In genomic region chr7:139776486-139777303, GRCh38 we compare ENCODE assay signal across 8 cellular contexts. TPM values are rescaled to one million over a fixed set of nuclear protein-coding genes. Genes with fewer than 3 reads are reported as not detected.
A peak's percentile ranks its signal among the peaks of the same experiment; 100 is the strongest.
DNase-seq lines count a peak whose midpoint lies in the region; ATAC-seq, FAIRE-seq and TF ChIP-seq lines count a peak whose summit lies in the region.

No MANE protein-coding gene starts in this region.

- H3K4me1 ChIP-seq in PC-9 (replicated peaks; ENCODE audit: insufficient read depth) (peaks cover 51% of the 10 kb centered on the region), astrocyte (ENCODE audit: insufficient read depth, low read length) (peaks cover 30% of the 10 kb centered on the region), rectal smooth muscle tissue (ENCODE audit: control insufficient read depth, insufficient read depth, low read length) (peaks cover 3% of the 10 kb centered on the region)

- TSS peak; percentile 41 for BruUV-seq in PC-9 (replicated peaks; lab: Mats Ljungman, UMichigan)

- peaks cover 0 to 6% (median 0%) of the 10 kb centered on the region in 7 donors for H3K9me3 Mint-ChIP-seq in CD14-positive monocyte
- peaks cover 2% of the 10 kb centered on the region for H3K9me3 Mint-ChIP-seq in astrocyte (ENCODE audit: unreplicated experiment)

- H3K27me3 Mint-ChIP-seq in CD14-positive monocyte (ENCODE audit: low read depth in 3 of 3) (peaks cover 19 to 22% (median 21%) of the 10 kb centered on the region in 3 donors), astrocyte (ENCODE audit: low read depth, unreplicated experiment) (peaks cover 22% of the 10 kb centered on the region)

- H3K4me1 Mint-ChIP-seq in CD14-positive monocyte (peaks cover 52% of the 10 kb centered on the region), astrocyte (ENCODE audit: low read depth, unreplicated experiment) (peaks cover 28% of the 10 kb centered on the region)

- H3K9ac ChIP-seq in astrocyte (ENCODE audit: low read length) (peak overlapping the region; percentile 87), rectal smooth muscle tissue (ENCODE audit: low read length) (peak overlapping the region; percentile 62)

- H3K27me3 ChIP-seq in H7 (ENCODE audit: control insufficient read depth, insufficient read depth, low read length) (peaks cover 25% of the 10 kb centered on the region), PC-9 (ENCODE audit: insufficient read depth, low read depth) (no peaks in the 10 kb centered on the region), astrocyte (ENCODE audit: insufficient read depth, low read length) (no peaks in the 10 kb centered on the region), rectal smooth muscle tissue (ENCODE audit: control insufficient read depth, insufficient read depth, low read length) (no peaks in the 10 kb centered on the region)

- peaks cover 50% of the 10 kb centered on the region for H3K79me2 ChIP-seq in PC-9 (ENCODE audit: low read depth)
- peaks cover 61% of the 10 kb centered on the region for H3K79me2 ChIP-seq in astrocyte (ENCODE audit: insufficient read depth, low read length)

- no peaks in the 10 kb centered on the region for H4K20me1 ChIP-seq in PC-9 (ENCODE audit: insufficient read depth)
- peaks cover 28% of the 10 kb centered on the region for H4K20me1 ChIP-seq in astrocyte (ENCODE audit: insufficient read depth, low read length)

- H3K27ac ChIP-seq in PC-9 = peak overlapping the region; percentile 45
- H3K27ac ChIP-seq in astrocyte (ENCODE audit: low read depth, low read length) = peak overlapping the region; percentile 88
- peak overlapping the region; percentile 67 for H3K27ac ChIP-seq in rectal smooth muscle tissue (ENCODE audit: low read depth, low read length)

- TF ChIP-seq CTCF in CD14-positive monocyte (IDR thresholded peaks at IDR 0.05) = no peak
- no peak for TF ChIP-seq CTCF in PC-9 (conservative IDR thresholded peaks at IDR 0.05)
- TF ChIP-seq CTCF in astrocyte (IDR thresholded peaks at IDR 0.05; ENCODE audit: insufficient read depth, low read depth, low read length) = no peak

- H3K36me3 Mint-ChIP-seq in CD14-positive monocyte (peaks cover 20 to 34% of the 10 kb centered on the region in 2 donors), astrocyte (ENCODE audit: low read depth, unreplicated experiment) (no peaks in the 10 kb centered on the region)

- H3K36me3 ChIP-seq in H7 (replicated peaks; ENCODE audit: control insufficient read depth, insufficient read depth, low read length) (no peaks in the 10 kb centered on the region), PC-9 (ENCODE audit: low read depth) (no peaks in the 10 kb centered on the region), astrocyte (ENCODE audit: insufficient read depth, low read length) (peaks cover 3% of the 10 kb centered on the region), rectal smooth muscle tissue (ENCODE audit: control insufficient read depth, insufficient read depth, low read length) (no peaks in the 10 kb centered on the region)

- intact Hi-C loops in CD14-positive monocyte (cut with micrococcal nuclease) (loop anchor here (5.0 to 10.0 kb wide), 5 partner anchors 48 to 138 kb away; partner anchors contain the start of gene TBXAS1 (in 2 of the 2)), PC-9 (cut with micrococcal nuclease; ENCODE audit: unreplicated experiment) (loop anchor here (1.0 to 10.0 kb wide), 6 partner anchors 114 to 548 kb away; partner anchors contain the start of gene KDM7A)

- H2AFZ ChIP-seq in PC-9 (peak overlapping the region; percentile 74), astrocyte (ENCODE audit: low read depth, low read length) (peak overlapping the region; percentile 49)

- H3K9me2 ChIP-seq in PC-9 (ENCODE audit: insufficient read depth) = no peaks in the 10 kb centered on the region

- CTCF ChIA-PET in PC-9 (lab: Charles Lee) = interaction anchor here (0.5 to 0.7 kb wide), 2 partner anchors 23 to 218 kb away, joined by 3 read pairs; no protein-coding TSS in a partner anchor

- no peak for ATAC-seq in HG03571 (IDR thresholded peaks at IDR 0.05; ENCODE audit: unreplicated experiment)

- peak overlapping the region; percentile 90 to 99 (median 97) for H3K27ac Mint-ChIP-seq in CD14-positive monocyte
- peak overlapping the region; percentile 91 for H3K27ac Mint-ChIP-seq in astrocyte (ENCODE audit: unreplicated experiment)

- DNase-seq in CD14-positive monocyte (ENCODE audit: low spot score) (no peak), H7 (peak; percentile 51), PC-9 (peak; percentile 16 to 37), astrocyte (ENCODE audit: low read depth) (peak; percentile 52), hippocampal formation (lab: John Stamatoyannopoulos, UW) (peak; percentile 38 to 65), islet precursor cell (no peak)

- peak overlapping the region; percentile 69 for H3K4me3 ChIP-seq in H7 (ENCODE audit: insufficient read depth, low read depth, low read length)
- H3K4me3 ChIP-seq in PC-9 = peak overlapping the region; percentile 62
- peak overlapping the region; percentile 93 for H3K4me3 ChIP-seq in astrocyte (ENCODE audit: insufficient read depth, low read depth, low read length)
- H3K4me3 ChIP-seq in rectal smooth muscle tissue (ENCODE audit: low read length) = peak overlapping the region; percentile 92

- no peak for FAIRE-seq in astrocyte (lab: Jason Lieb, UNC)

- peaks cover 25% of the 10 kb centered on the region for H3F3A ChIP-seq in PC-9 (ENCODE audit: insufficient read depth, low read depth)

- POLR2A ChIA-PET in PC-9 (lab: Charles Lee; ENCODE audit: unreplicated experiment) = no interaction called here

- H3K4me3 Mint-ChIP-seq in CD14-positive monocyte = peak overlapping the region; percentile 99 to 100
- peak overlapping the region; percentile 98 for H3K4me3 Mint-ChIP-seq in astrocyte (ENCODE audit: unreplicated experiment)

- H3K9me3 ChIP-seq in PC-9 (ENCODE audit: insufficient read depth, low read depth) (no peaks in the 10 kb centered on the region), astrocyte (ENCODE audit: insufficient read depth, low read depth, low read length) (no peaks in the 10 kb centered on the region)

- H3K4me2 ChIP-seq in PC-9 (peak overlapping the region; percentile 98), astrocyte (ENCODE audit: low read length) (peak overlapping the region; percentile 93)

RNA-seq across cellular contexts. Expression of gene HIPK2, which starts 1.1 kb away (rescaled TPM):
- 1 to 10 TPM; 1.6 to 3.0 TPM for polyA plus RNA-seq in CD14-positive monocyte
- total RNA-seq in H7 (2014; rRNA removed; shearing (Covaris generic)) = 8.6 and 9.1 TPM in 2 replicates
- total RNA-seq in PC-9 (2021) (23.9 and 35.2 TPM in 2 replicates), astrocyte (34.3 and 35.8 TPM in 2 replicates)

RNA-seq across cellular contexts. Expression of gene TBXAS1, which starts 52.4 kb away (rescaled TPM):
- 100 to 1,000 TPM; 289 to 298 TPM for polyA plus RNA-seq in CD14-positive monocyte
- total RNA-seq in H7 (2014; rRNA removed; shearing (Covaris generic)) = 0.55 and 0.76 TPM in 2 replicates
- total RNA-seq in PC-9 (2021) = 0.58 and 2.2 TPM in 2 replicates
- 0.99 and 1.1 TPM in 2 replicates for total RNA-seq in astrocyte

Comparison
In these comparisons a context has a peak if more than half of its experiments do, and no peak if none do; other contexts are left out.
1. DNase-seq: peak in H7 (single experiment), PC-9 (2 of 2), astrocyte (single experiment) and hippocampal formation (2 of 2); none in CD14-positive monocyte (single experiment) and islet precursor cell (single experiment).
2. Peak in every context shown above with its lines, with median percentiles within 50 percentile points of each other: H3K4me3 ChIP-seq and H3K27ac ChIP-seq.